In the genomic region with DNA sequence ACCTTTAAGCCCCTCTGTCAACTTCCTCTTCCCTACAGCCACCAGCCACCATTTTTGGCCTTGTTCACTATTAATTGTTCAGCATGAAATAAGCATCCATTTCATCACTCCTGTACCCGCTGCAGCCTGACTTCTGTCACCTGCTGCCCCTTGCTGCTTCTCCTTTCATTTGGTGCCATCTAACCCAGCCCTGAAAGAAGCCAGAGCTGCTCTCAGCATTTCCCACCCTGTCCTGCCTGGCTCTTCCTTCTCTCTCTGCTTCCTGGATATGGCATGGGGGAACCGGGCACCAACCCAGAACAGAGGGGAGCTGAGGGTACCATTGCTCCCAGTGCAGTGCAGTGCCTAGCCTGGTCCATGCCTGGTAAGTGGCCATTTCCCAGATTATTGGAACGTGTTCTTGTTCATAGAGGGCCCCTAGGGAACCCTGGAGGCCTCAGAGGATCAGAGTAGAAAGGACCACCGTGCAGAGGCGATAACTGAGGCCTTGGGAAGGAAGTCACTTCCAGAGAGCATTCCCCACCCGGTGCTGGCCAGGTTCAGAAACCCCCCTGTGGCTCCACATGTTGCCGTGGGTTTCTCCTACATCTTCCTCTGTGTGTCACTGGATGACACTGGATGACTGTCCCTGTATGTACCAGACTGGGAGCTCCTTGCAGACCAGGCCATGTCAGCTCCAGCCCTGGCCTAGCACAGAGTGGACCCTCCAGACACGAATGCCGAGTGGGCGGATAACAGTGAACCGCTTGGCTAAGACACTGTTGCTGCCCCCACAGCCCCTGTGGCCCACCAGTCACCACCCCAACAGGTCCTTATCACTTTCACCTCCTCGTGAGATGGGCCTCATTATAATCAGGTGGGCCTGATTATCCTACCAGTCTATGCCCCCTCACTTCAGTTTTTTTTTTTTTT, we compare ENCODE assay signal across 11 cellular contexts. TPM values are rescaled to one million over a fixed set of nuclear protein-coding genes. Genes with fewer than 3 reads are reported as not detected.
A peak's percentile ranks its signal among the peaks of the same experiment; 100 is the strongest.
DNase-seq lines count a peak whose midpoint lies in the region; ATAC-seq and TF ChIP-seq lines count a peak whose summit lies in the region.
"Had no signal": no experiment of that assay in that cellular context is flagged by ENCODE, and none has a peak within 500 bp of the region (broad histone marks: within the 10 kb centered on the region; RNA-seq: fewer than 3 reads in every experiment).

No MANE protein-coding gene starts in this region.

- no peak overlapping the region for H3K4me3 ChIP-seq in HCT116 (replicated peaks in 1 of 2; ENCODE audit: low read depth in 1 of 2, low read length in 2 of 2)
- H3K4me3 ChIP-seq: neural progenitor cell, thyroid gland had no signal

- no peaks in the 10 kb centered on the region for H4K20me1 ChIP-seq in HCT116 (ENCODE audit: insufficient read depth)

- H3K4me1 ChIP-seq in HCT116 (ENCODE audit: control insufficient read depth in 1 of 2, insufficient read depth in 2 of 2, low read length in 2 of 2), result peaks cover 5 to 30% of the 10 kb centered on the region in 2 experiments

- TF ChIP-seq RAD21 in HCT116 (IDR thresholded peaks at IDR 0.05; ENCODE audit: low read depth), result no peak

- H3K9me2 ChIP-seq in HCT116 (ENCODE audit: insufficient read depth), result no peaks in the 10 kb centered on the region

- no TSS peak for BruUV-seq in HCT116 (replicated peaks; lab: Mats Ljungman, UMichigan)

- no peak overlapping the region for H3K4me3 Mint-ChIP-seq in activated CD4-positive, alpha-beta memory T cell treated with anti-CD3 and anti-CD28 coated beads, Interleukin-2, amount 10 ng/mL, durations not matched to agents 7 days and 5 days
- H3K4me3 Mint-ChIP-seq in neural crest cell, result peak overlapping the region; percentile 54
- H3K4me3 Mint-ChIP-seq: neural progenitor cell had no signal

- peaks cover 26% of the 10 kb centered on the region for H3K4me1 Mint-ChIP-seq in activated CD4-positive, alpha-beta memory T cell treated with anti-CD3 and anti-CD28 coated beads, Interleukin-2, amount 10 ng/mL, durations not matched to agents 7 days and 5 days
- peaks cover 46% of the 10 kb centered on the region for H3K4me1 Mint-ChIP-seq in neural crest cell

- peaks cover 0 to 33% of the 10 kb centered on the region in 2 experiments; a peak in 1 of 4 replicates for H3K36me3 ChIP-seq in HCT116 (ENCODE audit: control insufficient read depth in 1 of 2, insufficient read depth in 2 of 2, low read length in 2 of 2)
- H3K36me3 ChIP-seq: neural progenitor cell had no signal

- TF ChIP-seq POLR2A in HCT116 (IDR thresholded peaks at IDR 0.05; ENCODE audit: borderline replicate concordance, extremely low read depth, insufficient read depth, insufficient read length), result no peak

- H2AFZ ChIP-seq in HCT116 (ENCODE audit: low read depth, low read length, poor library complexity, severe bottlenecking), result no peak overlapping the region
- H2AFZ ChIP-seq: neural progenitor cell had no signal

- CTCF ChIA-PET in HCT116 (lab: Charles Lee), result interaction anchor here (0.5 to 3.2 kb wide), 5 partner anchors 17 to 1207 kb away, joined by 3 to 16 read pairs (median 3); a partner anchor contains a TSS
- CTCF ChIA-PET in activated CD4-positive, alpha-beta memory T cell treated with anti-CD3 and anti-CD28 coated beads, Interleukin-2, amount 10 ng/mL, durations not matched to agents 7 days and 5 days (lab: Charles Lee), result interaction anchor here (13.8 kb wide), 1 partner anchor 18 kb away, joined by 289 read pairs; a partner anchor contains a TSS

- no peak for ATAC-seq in HCT116

- RAD21 ChIA-PET in HCT116 (lab: Charles Lee; ENCODE audit: low non-redundant PET in 1 of 2, low total read pairs in 2 of 2, uncharacterized antibody in 2 of 2, unreplicated experiment in 2 of 2), result no interaction called here

- intact Hi-C loops in HCT116 (cut with micrococcal nuclease), result no loop called here

- H3K36me3 Mint-ChIP-seq in activated CD4-positive, alpha-beta memory T cell treated with anti-CD3 and anti-CD28 coated beads, Interleukin-2, amount 10 ng/mL, durations not matched to agents 7 days and 5 days (ENCODE audit: low read depth), result peaks cover 38% of the 10 kb centered on the region
- peaks cover 7% of the 10 kb centered on the region for H3K36me3 Mint-ChIP-seq in neural crest cell (ENCODE audit: low read depth)

- no peak overlapping the region for H3K9ac ChIP-seq in HCT116 (ENCODE audit: low read length)
- H3K9ac ChIP-seq: neural progenitor cell had no signal

- H3K9me3 Mint-ChIP-seq in activated CD4-positive, alpha-beta memory T cell treated with anti-CD3 and anti-CD28 coated beads, Interleukin-2, amount 10 ng/mL, durations not matched to agents 7 days and 5 days, result no peaks in the 10 kb centered on the region
- no peaks in the 10 kb centered on the region for H3K9me3 Mint-ChIP-seq in neural crest cell

- DNase-seq in NCI-H82 (lab: John Stamatoyannopoulos, UW), result peak; percentile 14
- DNase-seq in NCI-H82 treated with DMSO at 0.1 percent for 48 hours (lab: John Stamatoyannopoulos, UW; ENCODE audit: unreplicated experiment), result no peak
- no peak for DNase-seq in HCT116 (ENCODE audit: low read depth, low spot score)
- DNase-seq in activated CD4-positive, alpha-beta memory T cell treated with anti-CD3 and anti-CD28 coated beads, Interleukin-2, amount 10 ng/mL, durations not matched to agents 7 days and 5 days, result no peak
- no peak for DNase-seq in neural crest cell (ENCODE audit: low read depth, low spot score)
- no peak for DNase-seq in effector CD8-positive, alpha-beta T cell (lab: John Stamatoyannopoulos, UW)
- no peak for DNase-seq in stimulated activated naive CD4-positive, alpha-beta T cell treated with Interleukin-2 at 50 U/mL for 16 hours (lab: John Stamatoyannopoulos, UW)
- no peak for DNase-seq in amniotic stem cell (lab: John Stamatoyannopoulos, UW)
- DNase-seq: activated gamma-delta T cell treated with Interleukin-2 at 50 U/mL for 16 hours had no signal

- no peak for TF ChIP-seq CTCF in HCT116 (IDR thresholded peaks at IDR 0.05 in 2 of 3, conservative IDR thresholded peaks at IDR 0.05 in 1 of 3; ENCODE audit: borderline replicate concordance in 1 of 3, insufficient read depth in 1 of 3, low read depth in 2 of 3, low read length in 2 of 3)
- TF ChIP-seq CTCF in neural crest cell (conservative IDR thresholded peaks at IDR 0.05), result no peak

- no peak overlapping the region for H3K4me2 ChIP-seq in HCT116 (ENCODE audit: low read length)
- H3K4me2 ChIP-seq: neural progenitor cell had no signal

- POLR2A ChIA-PET in HCT116 (lab: Charles Lee), result no interaction called here
- POLR2A ChIA-PET in activated CD4-positive, alpha-beta memory T cell treated with anti-CD3 and anti-CD28 coated beads, Interleukin-2, amount 10 ng/mL, durations not matched to agents 7 days and 5 days (lab: Charles Lee), result interaction anchor here (1.3 to 5.4 kb wide), 2 partner anchors 17 to 111 kb away, joined by 3 to 27 read pairs; a partner anchor contains a TSS

- H3K9me3 ChIP-seq in HCT116 (ENCODE audit: control insufficient read depth in 1 of 2, insufficient read depth in 1 of 2, low read depth in 1 of 2, low read length in 2 of 2), result no peaks in the 10 kb centered on the region
- H3K9me3 ChIP-seq: thyroid gland had no signal

- H3K27me3 Mint-ChIP-seq in activated CD4-positive, alpha-beta memory T cell treated with anti-CD3 and anti-CD28 coated beads, Interleukin-2, amount 10 ng/mL, durations not matched to agents 7 days and 5 days, result no peaks in the 10 kb centered on the region
- peaks cover 2% of the 10 kb centered on the region for H3K27me3 Mint-ChIP-seq in neural crest cell (ENCODE audit: low read depth)

- H3K27ac ChIP-seq in HCT116 (ENCODE audit: low read depth, low read length), result peak overlapping the region; percentile 26; the same call in 1 of the 2 replicates
- H3K27ac ChIP-seq: neural progenitor cell, thyroid gland had no signal

- peaks cover 73% of the 10 kb centered on the region for H3K79me2 ChIP-seq in HCT116 (ENCODE audit: insufficient read depth, low read length)

- H3K27me3 ChIP-seq in HCT116 (ENCODE audit: insufficient read depth, low read length), result no peaks in the 10 kb centered on the region
- H3K27me3 ChIP-seq: neural progenitor cell, thyroid gland had no signal

- H3K27ac Mint-ChIP-seq in activated CD4-positive, alpha-beta memory T cell treated with anti-CD3 and anti-CD28 coated beads, Interleukin-2, amount 10 ng/mL, durations not matched to agents 7 days and 5 days, result peak overlapping the region; percentile 64
- peak overlapping the region; percentile 68 for H3K27ac Mint-ChIP-seq in neural crest cell (ENCODE audit: unreplicated experiment)
- H3K27ac Mint-ChIP-seq: neural progenitor cell had no signal

TF ChIP-seq in HCT116, 20 proteins besides CTCF, POLR2A, EP300 and RAD21:
- TF ChIP-seq CBX3 (IDR thresholded peaks at IDR 0.05; ENCODE audit: low read depth) (no peak), EGR1 (IDR thresholded peaks at IDR 0.05; ENCODE audit: low read depth) (no peak), POLR2AphosphoS5 (IDR thresholded peaks at IDR 0.05; ENCODE audit: low read depth, low read length) (peak; percentile 23; the same call in 1 of the 2 replicates), SIN3A (IDR thresholded peaks at IDR 0.05; ENCODE audit: low read depth) (no peak), YY1 (IDR thresholded peaks at IDR 0.05; ENCODE audit: extremely low read depth, insufficient replicate concordance, low read depth, low read length) (no peak)

RNA-seq across cellular contexts. Expression of a gene that starts 4.7 kb away (rescaled TPM):
- 78.3 TPM for total RNA-seq in HCT116 (2021; ENCODE audit: unreplicated experiment)
- 65.4 and 68.8 TPM in 2 replicates for polyA plus RNA-seq in HCT116 (2012)
- total RNA-seq in activated CD4-positive, alpha-beta memory T cell treated with anti-CD3 and anti-CD28 coated beads, Interleukin-2, amount 10 ng/mL, durations not matched to agents 7 days and 5 days, result 10 to 100 TPM; 37.1 to 38.0 TPM
- total RNA-seq in neural crest cell, result 17.0 and 18.4 TPM in 2 replicates

RNA-seq across cellular contexts. Expression of a gene that starts 7.4 kb away (rescaled TPM):
- 0.66 TPM for total RNA-seq in HCT116 (2021; ENCODE audit: unreplicated experiment)
- 0.19 and 0.40 TPM in 2 replicates for polyA plus RNA-seq in HCT116 (2012)
- total RNA-seq in activated CD4-positive, alpha-beta memory T cell treated with anti-CD3 and anti-CD28 coated beads, Interleukin-2, amount 10 ng/mL, durations not matched to agents 7 days and 5 days, result under 1 TPM; 0.33 to 0.43 TPM
- 1.2 and 1.3 TPM in 2 replicates for total RNA-seq in neural crest cell

RNA-seq across cellular contexts. Expression of a gene that starts 17.0 kb away (rescaled TPM):
- total RNA-seq in HCT116 (2021; ENCODE audit: unreplicated experiment) (86.2 TPM), neural crest cell (29.4 and 33.8 TPM in 2 replicates)
- 66.8 and 101 TPM in 2 replicates for polyA plus RNA-seq in HCT116 (2012)
- total RNA-seq in activated CD4-positive, alpha-beta memory T cell treated with anti-CD3 and anti-CD28 coated beads, Interleukin-2, amount 10 ng/mL, durations not matched to agents 7 days and 5 days, result 10 to 100 TPM; 61.4 to 62.1 TPM

RNA-seq across cellular contexts. Expression of a gene that starts 40.7 kb away (rescaled TPM):
- total RNA-seq in HCT116 (2021; ENCODE audit: unreplicated experiment) (46.1 TPM), neural crest cell (39.7 and 41.9 TPM in 2 replicates)
- polyA plus RNA-seq in HCT116 (2012), result 34.7 and 35.2 TPM in 2 replicates
- total RNA-seq in activated CD4-positive, alpha-beta memory T cell treated with anti-CD3 and anti-CD28 coated beads, Interleukin-2, amount 10 ng/mL, durations not matched to agents 7 days and 5 days, result 10 to 100 TPM; 62.5 to 66.3 TPM

RNA-seq across cellular contexts. Expression of a gene that starts 57.6 kb away (rescaled TPM):
- 55.6 TPM for total RNA-seq in HCT116 (2021; ENCODE audit: unreplicated experiment)
- 27.8 and 39.1 TPM in 2 replicates for polyA plus RNA-seq in HCT116 (2012)
- total RNA-seq in activated CD4-positive, alpha-beta memory T cell treated with anti-CD3 and anti-CD28 coated beads, Interleukin-2, amount 10 ng/mL, durations not matched to agents 7 days and 5 days, result 10 to 100 TPM; 54.3 to 57.4 TPM
- total RNA-seq in neural crest cell, result 76.9 and 83.5 TPM in 2 replicates
